ENCODE assay signal across 1 cellular context in genomic region chr6:36874443-36875249, GRCh38.
TF ChIP-seq lines count a peak whose summit lies in the region.

TSS of gene PPIL1 (minus strand) at chr6:36874803. CDS start at chr6:36874772, 31 bp downstream.

TF ChIP-seq in HepG2, 621 proteins besides CTCF, POLR2A, EP300 and RAD21 (continued from another document and continues in another):
- TF ChIP-seq LRRFIP1 (CRISPR knock-in tag; conservative IDR thresholded peaks at IDR 0.05) (no peak), PAX8 (CRISPR knock-in tag; IDR thresholded peaks at IDR 0.05; ENCODE audit: borderline replicate concordance) (0 out of 2 replicates have a peak, but pooled peaks have one; percentile 50), SIN3B (IDR thresholded peaks at IDR 0.05; ENCODE audit: low read length) (peak; percentile 84), GTF2F1 (IDR thresholded peaks at IDR 0.05; ENCODE audit: low read length) (peak; percentile 61), ZNF296 (CRISPR knock-in tag; conservative IDR thresholded peaks at IDR 0.05) (0 out of 2 replicates have a peak, but pooled peaks have one; percentile 59), CREB1 (IDR thresholded peaks at IDR 0.05) (peak; percentile 70), CREB1 (CRISPR knock-in tag; IDR thresholded peaks at IDR 0.05) (peak; percentile 68), ZNF674 (CRISPR knock-in tag; IDR thresholded peaks at IDR 0.05; ENCODE audit: low read depth) (peak; percentile 76; the same call in 1 of the 2 replicates), PITX1 (CRISPR knock-in tag; IDR thresholded peaks at IDR 0.05) (peak; percentile 92), ZNF263 (CRISPR knock-in tag; IDR thresholded peaks at IDR 0.05) (0 out of 2 replicates have a peak, but pooled peaks have one; percentile 12), PHB2 (IDR thresholded peaks at IDR 0.05; ENCODE audit: partially characterized antibody) (no peak), ZNF552 (CRISPR knock-in tag; IDR thresholded peaks at IDR 0.05; ENCODE audit: borderline replicate concordance) (peak; percentile 21; the same call in 1 of the 2 replicates), ZNF10 (CRISPR knock-in tag; IDR thresholded peaks at IDR 0.05; ENCODE audit: borderline replicate concordance, low read depth) (no peak), ZFP41 (CRISPR knock-in tag; IDR thresholded peaks at IDR 0.05; ENCODE audit: borderline replicate concordance) (peak; percentile 83; the same call in 1 of the 2 replicates), ZNF337 (CRISPR knock-in tag; IDR thresholded peaks at IDR 0.05; ENCODE audit: borderline replicate concordance, low read depth) (peak; percentile 97; the same call in 1 of the 2 replicates), ZNF432 (CRISPR knock-in tag; IDR thresholded peaks at IDR 0.05; ENCODE audit: borderline replicate concordance) (no peak), FOXK2 (IDR thresholded peaks at IDR 0.05) (no peak), GPBP1L1 (CRISPR knock-in tag; IDR thresholded peaks at IDR 0.05) (no peak), ARID2 (CRISPR knock-in tag; IDR thresholded peaks at IDR 0.05; ENCODE audit: borderline replicate concordance) (no peak), FOXM1 (CRISPR knock-in tag; IDR thresholded peaks at IDR 0.05) (no peak; the same call in 1 of the 2 replicates), ATF4 (CRISPR knock-in tag; IDR thresholded peaks at IDR 0.05) (no peak), NONO (IDR thresholded peaks at IDR 0.05) (no peak), NONO (CRISPR knock-in tag; conservative IDR thresholded peaks at IDR 0.05) (peak; percentile 77), RERE (CRISPR knock-in tag; IDR thresholded peaks at IDR 0.05; ENCODE audit: low read depth) (no peak), MXD1 (CRISPR knock-in tag; IDR thresholded peaks at IDR 0.05) (peak; percentile 99), PBX2 (CRISPR knock-in tag; IDR thresholded peaks at IDR 0.05) (no peak; the same call in 1 of the 2 replicates), ZMYM3 (CRISPR knock-in tag; IDR thresholded peaks at IDR 0.05) (peak; percentile 51; the same call in 1 of the 2 replicates), KDM6A (CRISPR knock-in tag; IDR thresholded peaks at IDR 0.05; ENCODE audit: low read depth) (0 out of 2 replicates have a peak, but pooled peaks have one; percentile 28), ZNF572 (CRISPR knock-in tag; IDR thresholded peaks at IDR 0.05) (no peak; the same call in 1 of the 2 replicates), TP53 (CRISPR knock-in tag; conservative IDR thresholded peaks at IDR 0.05) (peak; percentile 76; the same call in 1 of the 2 replicates), IRF1 (CRISPR knock-in tag; IDR thresholded peaks at IDR 0.05; ENCODE audit: low read depth) (no peak), ZFP82 (CRISPR knock-in tag; IDR thresholded peaks at IDR 0.05; ENCODE audit: borderline replicate concordance) (0 out of 2 replicates have a peak, but pooled peaks have one; percentile 39), ZNF704 (CRISPR knock-in tag; IDR thresholded peaks at IDR 0.05; ENCODE audit: borderline replicate concordance) (peak; percentile 69; the same call in 1 of the 2 replicates), ZFAT (CRISPR knock-in tag; conservative IDR thresholded peaks at IDR 0.05) (no peak), NAIF1 (CRISPR knock-in tag; IDR thresholded peaks at IDR 0.05; ENCODE audit: borderline replicate concordance) (no peak), SAFB2 (CRISPR knock-in tag; IDR thresholded peaks at IDR 0.05; ENCODE audit: borderline replicate concordance, low read depth) (peak; percentile 62; the same call in 1 of the 2 replicates), IKZF4 (CRISPR knock-in tag; IDR thresholded peaks at IDR 0.05; ENCODE audit: borderline replicate concordance, low read depth, not compliant biosample characterization) (peak; percentile 95), IKZF1 (IDR thresholded peaks at IDR 0.05) (no peak), HOXD1 (CRISPR knock-in tag; IDR thresholded peaks at IDR 0.05) (peak; percentile 39; the same call in 1 of the 2 replicates), HMGA1 (CRISPR knock-in tag; conservative IDR thresholded peaks at IDR 0.05) (no peak), PCBP2 (optimal IDR thresholded peaks at IDR 0.05; ENCODE audit: low read depth, low read length, poor library complexity, severe bottlenecking) (no peak), ZBTB46 (CRISPR knock-in tag; IDR thresholded peaks at IDR 0.05; ENCODE audit: borderline replicate concordance) (no peak), ZNF766 (CRISPR knock-in tag; IDR thresholded peaks at IDR 0.05; ENCODE audit: borderline replicate concordance) (peak; percentile 80), GLMP (CRISPR knock-in tag; IDR thresholded peaks at IDR 0.05; ENCODE audit: borderline replicate concordance) (no peak), RFXANK (CRISPR knock-in tag; IDR thresholded peaks at IDR 0.05) (no peak)
